In the genomic region with DNA sequence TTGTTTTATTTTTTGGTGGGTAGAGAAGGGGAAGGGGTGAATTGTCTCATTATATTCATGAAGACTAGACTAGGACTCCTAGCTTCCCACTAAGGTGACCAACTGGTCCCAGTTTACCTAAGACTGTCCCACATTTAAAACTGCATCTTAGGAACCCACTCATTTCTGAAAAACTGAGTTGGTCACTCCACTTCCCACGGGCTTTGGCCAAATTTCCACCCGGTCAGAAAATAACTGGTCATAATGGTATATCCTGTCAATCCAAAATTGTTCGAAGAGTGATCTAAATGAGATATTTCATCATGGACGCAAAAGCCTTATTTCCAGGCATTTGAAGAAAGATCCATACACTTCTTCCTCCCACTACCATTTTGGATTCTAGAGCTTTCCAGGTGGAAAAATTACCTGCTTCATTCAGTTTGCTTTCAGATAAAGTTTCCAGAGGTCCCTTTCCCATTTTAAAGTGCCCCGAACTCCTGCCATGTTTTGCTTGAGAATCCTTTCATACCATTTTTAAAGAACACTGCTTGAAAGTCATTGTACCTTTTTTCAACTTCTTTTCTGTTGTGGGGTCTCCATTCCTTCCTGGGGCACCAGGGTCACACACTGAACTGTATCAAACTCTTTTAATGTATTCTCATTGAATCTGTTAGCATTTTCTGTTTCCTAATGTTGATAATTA, we compare ENCODE assay signal across 13 cellular contexts. TPM values are rescaled to one million over a fixed set of nuclear protein-coding genes. Genes with fewer than 3 reads are reported as not detected.
DNase-seq lines count a peak whose midpoint lies in the region; ATAC-seq, FAIRE-seq and TF ChIP-seq lines count a peak whose summit lies in the region.
"Had no signal": no experiment of that assay in that cellular context is flagged by ENCODE, and none has a peak within 500 bp of the region (broad histone marks: within the 10 kb centered on the region; RNA-seq: fewer than 3 reads in every experiment).

No MANE protein-coding gene starts in this region.

- H3K27me3 Mint-ChIP-seq in progenitor cell of endocrine pancreas: peaks cover 66% of the 10 kb centered on the region

- H3K4me3 Mint-ChIP-seq in progenitor cell of endocrine pancreas (ENCODE audit: low read depth): peak overlapping the region; percentile 72

- no peaks in the 10 kb centered on the region for H4K20me1 ChIP-seq in hepatocyte (ENCODE audit: insufficient read depth, poor library complexity, severe bottlenecking)

- peak overlapping the region; percentile 79 for H3K27ac Mint-ChIP-seq in progenitor cell of endocrine pancreas

- no peak for TF ChIP-seq CTCF in AG04450 (IDR thresholded peaks at IDR 0.05; ENCODE audit: low read depth, low read length)
- TF ChIP-seq CTCF in RWPE2 (IDR thresholded peaks at IDR 0.05; ENCODE audit: poor library complexity, severe bottlenecking): no peak
- TF ChIP-seq CTCF in hepatocyte (IDR thresholded peaks at IDR 0.05; ENCODE audit: poor library complexity): no peak
- no peak for TF ChIP-seq CTCF in progenitor cell of endocrine pancreas (IDR thresholded peaks at IDR 0.05; ENCODE audit: unreplicated experiment)

- H3K9me3 ChIP-seq in AG04450 (ENCODE audit: control insufficient read depth, insufficient read depth, low read length) (peaks cover 3% of the 10 kb centered on the region; the same call in 1 of the 2 replicates), RWPE2 (ENCODE audit: severe bottlenecking) (no peaks in the 10 kb centered on the region), hepatocyte (ENCODE audit: low read depth) (no peaks in the 10 kb centered on the region)
- H3K9me3 ChIP-seq: BLaER1 treated with 17β-estradiol and CSF1 and Interleukin-3, amounts not matched to agents 10 nM and 100 nM had no signal

- H3K79me2 ChIP-seq in hepatocyte: no peaks in the 10 kb centered on the region

- no peaks in the 10 kb centered on the region for H3K36me3 Mint-ChIP-seq in progenitor cell of endocrine pancreas (ENCODE audit: insufficient read depth)

- peak overlapping the region; percentile 100 for H3K27ac ChIP-seq in AG04450 (ENCODE audit: low read depth, low read length)
- H3K27ac ChIP-seq in RWPE2 (ENCODE audit: poor library complexity, severe bottlenecking): peak overlapping the region; percentile 98
- H3K27ac ChIP-seq in hepatocyte: peak overlapping the region; percentile 38

- H3K36me3 ChIP-seq in RWPE2 (ENCODE audit: low read depth) (no peaks in the 10 kb centered on the region), hepatocyte (replicated peaks; ENCODE audit: insufficient read depth, low read depth) (no peaks in the 10 kb centered on the region)
- H3K36me3 ChIP-seq: BLaER1 treated with 17β-estradiol and CSF1 and Interleukin-3, amounts not matched to agents 10 nM and 100 nM had no signal

- H3K4me1 Mint-ChIP-seq in progenitor cell of endocrine pancreas (ENCODE audit: low read depth): peaks cover 23% of the 10 kb centered on the region

- peak overlapping the region; percentile 71 for H3K4me2 ChIP-seq in hepatocyte

- CTCF ChIA-PET in AG04450 (lab: Charles Lee): interaction anchor here (0.5 to 2.6 kb wide), 5 partner anchors 8 to 308 kb away, joined by 3 to 12 read pairs (median 4); no protein-coding TSS in a partner anchor

- ATAC-seq in RWPE2 (ENCODE audit: low read depth) (no peak), GM18858 (IDR thresholded peaks at IDR 0.05; ENCODE audit: unreplicated experiment) (no peak), GM18511 (IDR thresholded peaks at IDR 0.05; ENCODE audit: unreplicated experiment) (no peak), GM21786 (IDR thresholded peaks at IDR 0.05; ENCODE audit: unreplicated experiment) (no peak)
- ATAC-seq: stimulated activated naive CD8-positive, alpha-beta T cell treated with anti-CD3 and anti-CD28 coated beads, Interleukin-15, Interleukin-2, amounts not matched to agents 100 U/mL and 50 U/mL, for 24 hours had no signal

- H2AFZ ChIP-seq in hepatocyte: peak overlapping the region; percentile 36

- WGBS in hepatocyte (ENCODE audit: low lambda C conversion rate, missing lambda C conversion rate): 85% methylated on average over 5 of the region's 5 CpGs

- H3K9me2 ChIP-seq in hepatocyte (replicated peaks; ENCODE audit: insufficient read depth): no peaks in the 10 kb centered on the region

- no peaks in the 10 kb centered on the region for H3K9me3 Mint-ChIP-seq in progenitor cell of endocrine pancreas (ENCODE audit: low read depth)

- POLR2A ChIA-PET in AG04450 (lab: Yijun Ruan, JAX): interaction anchor here (0.5 to 2.8 kb wide), 2 partner anchors 13 to 15 kb away, joined by 5 to 7 read pairs; no protein-coding TSS in a partner anchor

- no peak for DNase-seq in AG04450 (ENCODE audit: low read depth, low spot score)
- DNase-seq in RWPE2 (ENCODE audit: low spot score): no peak
- DNase-seq in hepatocyte (ENCODE audit: low spot score): no peak
- no peak for DNase-seq in progenitor cell of endocrine pancreas (ENCODE audit: low spot score, unreplicated experiment)
- DNase-seq in urothelium cell line (ENCODE audit: low spot score): no peak
- DNase-seq: activated T-cell treated with anti-CD3 and anti-CD28 coated beads, Interleukin-2, amount 50 U/mL, for 48 hours; SIG-M5; stimulated activated CD4-positive, alpha-beta T cell treated with anti-CD3 and anti-CD28 coated beads, Interleukin-1b, Interleukin-23, amount 100 ng/mL, for 48 hours; stimulated activated naive CD8-positive, alpha-beta T cell treated with anti-CD3 and anti-CD28 coated beads, Interleukin-15, Interleukin-2, amounts not matched to agents 100 U/mL and 50 U/mL, for 24 hours had no signal

- H3K4me3 ChIP-seq in AG04450 (ENCODE audit: low read depth, low read length) (no peak overlapping the region), RWPE2 (ENCODE audit: severe bottlenecking) (no peak overlapping the region), hepatocyte (no peak overlapping the region)

- no peaks in the 10 kb centered on the region for H3K27me3 ChIP-seq in AG04450 (ENCODE audit: control insufficient read depth, insufficient read depth, low read length)
- H3K27me3 ChIP-seq in RWPE2 (ENCODE audit: insufficient read depth, poor library complexity, severe bottlenecking): no peaks in the 10 kb centered on the region
- H3K27me3 ChIP-seq in hepatocyte: peaks cover 31% of the 10 kb centered on the region

- H3K4me1 ChIP-seq in RWPE2 (ENCODE audit: insufficient read depth, poor library complexity, severe bottlenecking) (peaks cover 44% of the 10 kb centered on the region), hepatocyte (ENCODE audit: insufficient read depth) (peaks cover 44% of the 10 kb centered on the region)

- no peak for FAIRE-seq in urothelium cell line (lab: Jason Lieb, UNC)

RNA-seq across cellular contexts. Expression of a gene that starts 21.8 kb away (rescaled TPM):
- 3.3 and 4.2 TPM in 2 replicates for polyA plus RNA-seq in AG04450 (2011; rRNA removed)
- 11.1 and 12.1 TPM in 2 replicates for polyA minus RNA-seq in AG04450 (2011; rRNA and poly(A)+ RNA removed)
- total RNA-seq in hepatocyte: 11.5 and 11.6 TPM in 2 replicates
- 6.4 and 10.9 TPM in 2 replicates for polyA plus RNA-seq in hepatocyte
- total RNA-seq in progenitor cell of endocrine pancreas: 48.9 and 54.0 TPM in 2 replicates

Comparison
In these comparisons a context has a peak if more than half of its experiments do, and no peak if none do; other contexts are left out.
1. H3K27ac ChIP-seq: peak in every context shown above with its lines; median percentile 100 in AG04450; 98 in RWPE2; 38 in hepatocyte.